22 cellular contexts compared by ENCODE assay signal in the genomic region with DNA sequence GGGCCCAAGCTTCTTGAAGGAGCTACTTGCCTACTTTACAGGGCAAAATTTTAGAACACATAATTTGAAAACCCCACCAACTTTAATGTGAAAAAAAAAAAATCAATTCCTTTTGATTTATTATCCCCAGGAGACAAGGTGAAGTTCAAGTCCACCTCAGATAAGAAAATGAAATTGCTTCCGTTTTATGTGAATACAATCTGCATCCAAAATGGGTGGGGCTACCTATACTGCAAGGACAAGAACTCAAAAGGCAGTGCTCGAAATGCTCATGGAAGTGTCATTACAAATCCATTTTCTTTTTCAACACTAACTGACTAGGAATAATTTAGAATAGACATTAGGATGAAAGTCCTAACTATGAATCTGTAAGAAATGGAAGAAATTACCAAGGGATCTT.
"Had no signal": no experiment of that assay in that cellular context is flagged by ENCODE, and none has a peak within 500 bp of the region (broad histone marks: within the 10 kb centered on the region; RNA-seq: fewer than 3 reads in every experiment).

No MANE protein-coding gene starts in this region.

- DNase-seq: cerebellar nuclear complex; dermis blood vessel endothelial cell; effector memory CD8-positive, alpha-beta T cell; erythroblast; esophagus squamous epithelium; foreskin melanocyte; glutamatergic neuron; immature natural killer cell; naive thymus-derived CD4-positive, alpha-beta T cell; stimulated activated CD4-positive, alpha-beta T cell treated with anti-CD3 and anti-CD28 coated beads, Interleukin-2, amount 100 ng/mL, for 24 hours; stimulated activated CD4-positive, alpha-beta T cell treated with anti-CD3 and anti-CD28 coated beads, Interleukin-4, amount 100 ng/mL, for 24 hours; stimulated activated naive CD4-positive, alpha-beta T cell treated with Interleukin-2 at 50 U/mL for 16 hours; substantia nigra; trophoblast cell had no signal

- H3K4me2 ChIP-seq: neural progenitor cell had no signal

- H3K9me3 ChIP-seq: esophagus squamous epithelium, right atrium auricular region had no signal

- H3K27me3 ChIP-seq: esophagus squamous epithelium, neural progenitor cell, right atrium auricular region had no signal

- H3K79me2 ChIP-seq: parathyroid adenoma had no signal

- H2AFZ ChIP-seq: neural progenitor cell, parathyroid adenoma had no signal

- ATAC-seq: effector memory CD8-positive, alpha-beta T cell; left lobe of liver; naive thymus-derived CD4-positive, alpha-beta T cell; sciatic nerve; stimulated activated effector memory CD8-positive, alpha-beta T cell treated with anti-CD3 and anti-CD28 coated beads, Interleukin-12 subunit alpha, Interleukin-12 subunit beta, amount 100 ng/mL, for 72 hours had no signal

- H3K4me1 ChIP-seq: parathyroid adenoma had no signal

- H3K27ac ChIP-seq: coronary artery, esophagus squamous epithelium, neural progenitor cell, parathyroid adenoma, right atrium auricular region had no signal

- H3K36me3 ChIP-seq: esophagus squamous epithelium, neural progenitor cell, right atrium auricular region had no signal

- H3K4me3 ChIP-seq: coronary artery, esophagus squamous epithelium, lung, neural progenitor cell, right atrium auricular region had no signal

- H3K9ac ChIP-seq: neural progenitor cell, parathyroid adenoma had no signal
